In the genomic region with DNA sequence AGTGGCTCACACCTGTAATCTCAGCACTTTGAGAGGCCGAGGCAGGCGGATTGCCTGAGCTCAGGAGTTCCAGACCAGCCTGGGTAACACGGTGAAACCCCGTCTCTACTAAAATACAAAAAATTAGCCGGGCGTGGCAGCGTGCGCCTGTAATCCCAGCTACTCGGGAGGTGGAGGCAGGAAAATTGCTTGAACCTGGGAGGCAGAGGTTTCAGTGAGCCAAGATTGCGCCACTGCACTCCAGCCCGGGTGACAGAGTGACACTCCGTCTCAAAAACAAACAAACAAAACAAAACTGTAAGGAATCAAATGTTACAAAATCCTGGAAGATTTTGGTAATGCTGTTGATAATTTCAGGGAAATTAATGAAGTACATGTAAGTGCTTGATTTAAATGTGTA, we compare ENCODE assay signal across 1 cellular context.
TF ChIP-seq lines count a peak whose summit lies in the region.

No MANE protein-coding gene starts in this region.

TF ChIP-seq in SK-N-SH, 30 proteins besides CTCF, POLR2A, EP300 and RAD21:
- TF ChIP-seq YY1 (IDR thresholded peaks at IDR 0.05; ENCODE audit: low read depth): 0 out of 2 replicates have a peak, but pooled peaks have one; percentile 4
